Comparison of ENCODE assay signal across 8 cellular contexts in the genomic region with DNA sequence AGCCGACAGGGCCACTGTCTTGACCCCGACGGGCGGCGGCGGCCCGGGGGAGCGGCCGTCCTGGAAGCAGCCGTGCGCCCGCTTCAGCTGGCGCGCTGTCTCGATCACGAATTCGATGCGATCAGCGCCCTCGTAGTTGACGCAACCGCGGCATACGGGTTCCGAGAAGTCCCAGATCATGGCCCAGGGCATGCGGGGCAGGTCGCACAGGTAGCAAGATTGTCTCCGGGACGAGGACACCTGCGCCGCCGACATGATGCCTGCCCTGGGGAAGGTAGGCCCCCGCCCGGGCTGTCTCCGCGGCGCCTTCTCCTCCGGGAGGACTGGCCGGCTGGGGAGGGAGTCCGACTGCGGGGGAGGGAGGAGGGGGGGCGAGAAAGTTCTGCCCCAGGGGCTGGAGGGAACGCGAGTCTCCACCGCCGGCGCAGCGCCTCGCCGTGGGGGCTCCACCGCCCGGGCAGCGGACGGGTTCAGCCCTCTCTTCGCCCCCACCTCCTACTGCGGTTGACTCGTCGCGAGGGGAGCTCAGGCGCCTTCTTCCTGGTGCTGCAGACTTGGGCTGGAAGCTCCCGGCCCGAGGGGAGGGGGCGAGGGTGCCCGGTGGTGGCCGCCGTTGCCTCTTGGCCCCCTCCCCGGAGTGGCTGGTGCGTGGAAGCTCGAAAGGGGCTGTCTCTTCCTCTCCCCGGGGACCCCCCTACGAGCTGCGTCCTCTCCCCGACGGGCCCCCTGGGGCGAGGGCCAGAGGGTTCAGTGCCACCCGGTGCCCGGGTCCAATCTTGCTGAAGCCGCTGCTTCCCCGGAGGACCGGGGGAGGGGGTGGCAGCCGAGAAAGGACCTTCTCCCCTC. TPM values are rescaled to one million over a fixed set of nuclear protein-coding genes. Genes with fewer than 3 reads are reported as not detected.
DNase-seq lines count a peak whose midpoint lies in the region; ATAC-seq and TF ChIP-seq lines count a peak whose summit lies in the region.

No MANE protein-coding gene starts in this region.

- H3K36me3 ChIP-seq in fibroblast of lung (ENCODE audit: control insufficient read depth, insufficient read depth, low read length) (peaks cover 12% of the 10 kb centered on the region), tibial artery (peaks cover 0 to 14% (median 0%) of the 10 kb centered on the region in 3 donors)

- TF ChIP-seq CTCF in AG09309 (IDR thresholded peaks at IDR 0.05; ENCODE audit: control insufficient read depth, insufficient read depth, low read depth, low read length, missing control alignments) (peak; percentile 34), fibroblast of lung (conservative IDR thresholded peaks at IDR 0.05 in 1 of 2, IDR thresholded peaks at IDR 0.05 in 1 of 2; ENCODE audit: low read depth in 1 of 2, low read length in 2 of 2) (peak in 1 of 2 donors; percentile 20), tibial artery (IDR thresholded peaks at IDR 0.05) (peak in 1 of 2 experiments; percentile 15)

- DNase-seq in AG09309 (ENCODE audit: low read depth) (no peak), NCI-H460 (ENCODE audit: extremely low read depth, low read depth) (peak; percentile 54), activated T-helper 1 cell treated with Interleukin-2 at 50 U/mL for 16 hours (ENCODE audit: low read depth) (peak; percentile 49), fibroblast of lung (ENCODE audit: low read depth in 2 of 2) (peak; percentile 81 to 82), tibial artery (peak; percentile 73 to 92)
- DNase-seq in natural killer cell treated with Interleukin-12 subunit alpha and Interleukin-12 subunit beta and Interleukin-15 and Interleukin-18, amount 100 ng/mL, for 72 hours (ENCODE audit: low spot score): peak; percentile 86

- peak overlapping the region; percentile 85 to 97 for H3K27ac Mint-ChIP-seq in natural killer cell treated with Interleukin-12 subunit alpha and Interleukin-12 subunit beta and Interleukin-15 and Interleukin-18, amount 100 ng/mL, for 72 hours

- H4K20me1 ChIP-seq in fibroblast of lung (ENCODE audit: control insufficient read depth, extremely low read depth, insufficient read depth, low read length): no peaks in the 10 kb centered on the region

- H3K27me3 ChIP-seq in fibroblast of lung (ENCODE audit: control insufficient read depth, insufficient read depth, low read length) (no peaks in the 10 kb centered on the region), tibial artery (no peaks in the 10 kb centered on the region)

- peak; percentile 28 for ATAC-seq in HG03039 (IDR thresholded peaks at IDR 0.05; ENCODE audit: unreplicated experiment)
- ATAC-seq in natural killer cell treated with Interleukin-12 subunit alpha and Interleukin-12 subunit beta and Interleukin-15 and Interleukin-18, amount 100 ng/mL, for 72 hours: peak; percentile 58 to 69

- intact Hi-C loops in tibial artery (cut with DNase I; ENCODE audit: low total_unique reads): loop anchor here (5.0 kb wide), 2 partner anchors 70 to 110 kb away; no protein-coding TSS in a partner anchor

- H3K9ac ChIP-seq in fibroblast of lung (ENCODE audit: insufficient read depth, low read length): peak overlapping the region; percentile 99

- TF ChIP-seq POLR2A in GM18526 (IDR thresholded peaks at IDR 0.05; ENCODE audit: extremely low read depth, insufficient read length): peak; percentile 43

- H3K4me1 ChIP-seq in fibroblast of lung (ENCODE audit: control insufficient read depth, extremely low read depth, insufficient read depth, low read length): peaks cover 27% of the 10 kb centered on the region
- H3K4me1 ChIP-seq in tibial artery: peaks cover 0 to 67% (median 58%) of the 10 kb centered on the region in 4 donors

- peaks cover 44% of the 10 kb centered on the region for H3K79me2 ChIP-seq in fibroblast of lung (ENCODE audit: control insufficient read depth, insufficient read depth, low read length)

- H3K9me3 ChIP-seq in fibroblast of lung (ENCODE audit: control insufficient read depth, insufficient read depth, low read depth, low read length) (no peaks in the 10 kb centered on the region), tibial artery (no peaks in the 10 kb centered on the region)

- H2AFZ ChIP-seq in fibroblast of lung (ENCODE audit: low read length): no peak overlapping the region

- no peaks in the 10 kb centered on the region for H3K27me3 Mint-ChIP-seq in natural killer cell treated with Interleukin-12 subunit alpha and Interleukin-12 subunit beta and Interleukin-15 and Interleukin-18, amount 100 ng/mL, for 72 hours

- peaks cover 42 to 54% of the 10 kb centered on the region in 2 donors for H3K4me1 Mint-ChIP-seq in natural killer cell treated with Interleukin-12 subunit alpha and Interleukin-12 subunit beta and Interleukin-15 and Interleukin-18, amount 100 ng/mL, for 72 hours (ENCODE audit: low read depth in 2 of 2)

- peak overlapping the region; percentile 89 for H3K4me3 Mint-ChIP-seq in natural killer cell treated with Interleukin-12 subunit alpha and Interleukin-12 subunit beta and Interleukin-15 and Interleukin-18, amount 100 ng/mL, for 72 hours

- peaks cover 8% of the 10 kb centered on the region for H3K36me3 Mint-ChIP-seq in natural killer cell treated with Interleukin-12 subunit alpha and Interleukin-12 subunit beta and Interleukin-15 and Interleukin-18, amount 100 ng/mL, for 72 hours

- no peaks in the 10 kb centered on the region for H3K9me3 Mint-ChIP-seq in natural killer cell treated with Interleukin-12 subunit alpha and Interleukin-12 subunit beta and Interleukin-15 and Interleukin-18, amount 100 ng/mL, for 72 hours

- peak overlapping the region; percentile 72 for H3K4me2 ChIP-seq in fibroblast of lung (ENCODE audit: extremely low read depth, insufficient read depth, low read length)

- H3K27ac ChIP-seq in fibroblast of lung (ENCODE audit: insufficient read depth, low read length) (peak overlapping the region; percentile 98), tibial artery (peak overlapping the region; percentile 97 to 99)

- H3K4me3 ChIP-seq in AG09309 (ENCODE audit: control insufficient read depth, low read depth, low read length): peak overlapping the region; percentile 83
- H3K4me3 ChIP-seq in fibroblast of lung (replicated peaks in 1 of 4; ENCODE audit: control extremely low read depth in 1 of 4, insufficient read depth in 1 of 4, low read depth in 3 of 4, low read length in 4 of 4): peak overlapping the region; percentile 66 to 99 (median 85)
- peak overlapping the region; percentile 82 to 94 for H3K4me3 ChIP-seq in tibial artery

RNA-seq across cellular contexts. Expression of a gene that starts 0.7 kb away (rescaled TPM):
- 31.5 and 36.7 TPM in 2 replicates for total RNA-seq in NCI-H460 (2014; rRNA removed; shearing (Covaris generic))
- polyA plus RNA-seq in NCI-H460 (2014; cell fraction: nucleus; rRNA removed): 6.9 and 8.7 TPM in 2 replicates
- 36.0 and 45.9 TPM in 2 replicates for total RNA-seq in fibroblast of lung
- 9.8 and 13.1 TPM in 2 replicates for polyA plus RNA-seq in fibroblast of lung
- polyA plus RNA-seq in fibroblast of lung (2012): 23.8 and 31.3 TPM in 2 replicates
- 10.8 and 15.9 TPM in 2 replicates for polyA minus RNA-seq in fibroblast of lung (ENCODE audit: low replicate concordance)
- total RNA-seq in natural killer cell treated with Interleukin-12 subunit alpha and Interleukin-12 subunit beta and Interleukin-15 and Interleukin-18, amount 100 ng/mL, for 72 hours: 10 to 100 TPM; 18.0 to 28.9 TPM
